ENCODE assay signal across 1 cellular context in genomic region chr12:31868980-31869379, GRCh38.
TF ChIP-seq lines count a peak whose summit lies in the region.

No MANE protein-coding gene starts in this region.

TF ChIP-seq in IMR-90, 13 proteins besides CTCF, POLR2A, EP300 and RAD21 (continued from another document):
- no peak for TF ChIP-seq USF2 (IDR thresholded peaks at IDR 0.05; ENCODE audit: low read depth, low read length)
TF ChIP-seq in IMR-90: peak in this region for 0.
